ENCODE assay signal across 10 cellular contexts in genomic region chr2:119429225-119430000, GRCh38. TPM values are rescaled to one million over a fixed set of nuclear protein-coding genes. Genes with fewer than 3 reads are reported as not detected.
DNase-seq lines count a peak whose midpoint lies in the region; ATAC-seq and TF ChIP-seq lines count a peak whose summit lies in the region.
"Had no signal": no experiment of that assay in that cellular context is flagged by ENCODE, and none has a peak within 500 bp of the region (broad histone marks: within the 10 kb centered on the region; RNA-seq: fewer than 3 reads in every experiment).

No MANE protein-coding gene starts in this region.

- H4K20me1 ChIP-seq in fibroblast of lung (ENCODE audit: control insufficient read depth, extremely low read depth, insufficient read depth, low read length) = no peaks in the 10 kb centered on the region
- no peaks in the 10 kb centered on the region for H4K20me1 ChIP-seq in GM23338 (replicated peaks; ENCODE audit: insufficient read depth)

- H3K27me3 ChIP-seq in fibroblast of lung (ENCODE audit: control insufficient read depth, insufficient read depth, low read length) (peaks cover 27% of the 10 kb centered on the region), GM23338 (ENCODE audit: insufficient read depth) (0 out of 2 replicates have a peak, but pooled peaks cover 9% of the 10 kb centered on the region)

- peaks cover 5% of the 10 kb centered on the region for H3K4me1 ChIP-seq in fibroblast of lung (ENCODE audit: control insufficient read depth, extremely low read depth, insufficient read depth, low read length)
- H3K4me1 ChIP-seq in mucosa of descending colon (ENCODE audit: low read depth) = peaks cover 74% of the 10 kb centered on the region
- H3K4me1 ChIP-seq in GM23338 (ENCODE audit: insufficient read depth) = peaks cover 43% of the 10 kb centered on the region

- no peak for TF ChIP-seq POLR2A in NB4 (IDR thresholded peaks at IDR 0.05; ENCODE audit: extremely low read depth, insufficient read length)

- H3K36me3 Mint-ChIP-seq in neural crest cell (ENCODE audit: low read depth) (no peaks in the 10 kb centered on the region), GM23338 (ENCODE audit: low read depth) (no peaks in the 10 kb centered on the region)

- intact Hi-C loops in mucosa of descending colon (cut with DNase I, micrococcal nuclease) = no loop called here

- H3K27ac ChIP-seq in fibroblast of lung (ENCODE audit: insufficient read depth, low read length) = no peak overlapping the region
- H3K27ac ChIP-seq in GM23338 (ENCODE audit: low read depth) = no peak overlapping the region

- H3F3A ChIP-seq in GM23338 (replicated peaks; ENCODE audit: low read depth) = 0 out of 2 replicates have a peak, but pooled peaks cover 7% of the 10 kb centered on the region

- H3K9me3 ChIP-seq in fibroblast of lung (ENCODE audit: control insufficient read depth, insufficient read depth, low read depth, low read length) = no peaks in the 10 kb centered on the region
- no peaks in the 10 kb centered on the region for H3K9me3 ChIP-seq in mucosa of descending colon

- ATAC-seq in mucosa of descending colon (no peak), GM23338 (no peak)
- ATAC-seq: activated naive CD8-positive, alpha-beta T cell treated with anti-CD3 and anti-CD28 coated beads, Interleukin-2, amount 50 U/mL, for 24 hours had no signal

- H3K4me2 ChIP-seq in fibroblast of lung (ENCODE audit: extremely low read depth, insufficient read depth, low read length) (no peak overlapping the region), GM23338 (no peak overlapping the region)

- H3K9ac ChIP-seq in fibroblast of lung (ENCODE audit: insufficient read depth, low read length) = no peak overlapping the region

- no peak for TF ChIP-seq CTCF in NB4 (IDR thresholded peaks at IDR 0.05; ENCODE audit: low read depth, low read length)
- no peak for TF ChIP-seq CTCF in fibroblast of lung (conservative IDR thresholded peaks at IDR 0.05 in 1 of 2, IDR thresholded peaks at IDR 0.05 in 1 of 2; ENCODE audit: low read depth in 1 of 2, low read length in 2 of 2)
- no peak for TF ChIP-seq CTCF in neural crest cell (conservative IDR thresholded peaks at IDR 0.05)
- TF ChIP-seq CTCF in mucosa of descending colon (IDR thresholded peaks at IDR 0.05) = no peak
- no peak for TF ChIP-seq CTCF in GM23338 (conservative IDR thresholded peaks at IDR 0.05; ENCODE audit: low read depth in 2 of 2)

- H3K27ac Mint-ChIP-seq in neural crest cell (ENCODE audit: unreplicated experiment) (no peak overlapping the region), GM23338 (no peak overlapping the region; the same call in 1 of the 2 replicates)
- H3K27ac Mint-ChIP-seq: activated naive CD8-positive, alpha-beta T cell treated with anti-CD3 and anti-CD28 coated beads, Interleukin-2, amount 50 U/mL, for 24 hours had no signal

- DNase-seq in CD1c-positive myeloid dendritic cell (ENCODE audit: extremely low spot score) (peak; percentile 55), NB4 (ENCODE audit: low read depth) (peak; percentile 28), fibroblast of lung (ENCODE audit: low read depth in 2 of 2) (peak; percentile 11 to 42), neural crest cell (ENCODE audit: low read depth, low spot score) (no peak), mucosa of descending colon (no peak), KBM-7 (no peak), GM23338 (ENCODE audit: low spot score) (no peak), NCI-H1930 (lab: John Stamatoyannopoulos, UW) (no peak)
- DNase-seq: activated naive CD8-positive, alpha-beta T cell treated with anti-CD3 and anti-CD28 coated beads, Interleukin-2, amount 50 U/mL, for 24 hours had no signal

- H3K36me3 ChIP-seq in fibroblast of lung (ENCODE audit: control insufficient read depth, insufficient read depth, low read length) (no peaks in the 10 kb centered on the region), mucosa of descending colon (ENCODE audit: low read depth) (no peaks in the 10 kb centered on the region), GM23338 (ENCODE audit: insufficient read depth) (no peaks in the 10 kb centered on the region)

- H3K27me3 Mint-ChIP-seq in neural crest cell (ENCODE audit: low read depth) (peaks cover 36% of the 10 kb centered on the region), GM23338 (ENCODE audit: insufficient read depth, low read depth, poor library complexity) (peaks cover 14% of the 10 kb centered on the region)

- H3K4me3 Mint-ChIP-seq in neural crest cell (peak overlapping the region; percentile 56), GM23338 (no peak overlapping the region)
- H3K4me3 Mint-ChIP-seq: activated naive CD8-positive, alpha-beta T cell treated with anti-CD3 and anti-CD28 coated beads, Interleukin-2, amount 50 U/mL, for 24 hours had no signal

- H2AFZ ChIP-seq in fibroblast of lung (ENCODE audit: low read length) (no peak overlapping the region), GM23338 (no peak overlapping the region)

- H3K4me3 ChIP-seq in NB4 (ENCODE audit: low read depth, low read length) = no peak overlapping the region
- H3K4me3 ChIP-seq in fibroblast of lung (replicated peaks in 1 of 4; ENCODE audit: control extremely low read depth in 1 of 4, insufficient read depth in 1 of 4, low read depth in 3 of 4, low read length in 4 of 4) = no peak overlapping the region
- H3K4me3 ChIP-seq in mucosa of descending colon = no peak overlapping the region
- no peak overlapping the region for H3K4me3 ChIP-seq in GM23338

- H3K79me2 ChIP-seq in fibroblast of lung (ENCODE audit: control insufficient read depth, insufficient read depth, low read length) = no peaks in the 10 kb centered on the region
- H3K79me2 ChIP-seq in GM23338 (replicated peaks; ENCODE audit: insufficient read depth) = peaks cover 21% of the 10 kb centered on the region

- H3K9me3 Mint-ChIP-seq in neural crest cell (no peaks in the 10 kb centered on the region), GM23338 (no peaks in the 10 kb centered on the region; the same call in 2 of the 3 replicates)
- H3K9me3 Mint-ChIP-seq: activated naive CD8-positive, alpha-beta T cell treated with anti-CD3 and anti-CD28 coated beads, Interleukin-2, amount 50 U/mL, for 24 hours had no signal

- in situ Hi-C loops in KBM-7 (cut with MboI; ENCODE audit: low pct_unique_long_range_greater_than_20kb, low sequenced_read_pairs) = no loop called here

- H3K9me2 ChIP-seq in GM23338 (ENCODE audit: insufficient read depth) = no peaks in the 10 kb centered on the region

- peaks cover 72% of the 10 kb centered on the region for H3K4me1 Mint-ChIP-seq in neural crest cell
- H3K4me1 Mint-ChIP-seq in GM23338 = peaks cover 49% of the 10 kb centered on the region

RNA-seq across cellular contexts. Expression of gene TMEM37, which starts 2.2 kb away (rescaled TPM):
- 0.99 and 2.6 TPM in 2 replicates for total RNA-seq in fibroblast of lung
- 0.50 and 0.75 TPM in 2 replicates for polyA plus RNA-seq in fibroblast of lung
- polyA plus RNA-seq in fibroblast of lung (2012) = 0.51 and 0.63 TPM in 2 replicates
- not detected in 2 replicates for polyA minus RNA-seq in fibroblast of lung (ENCODE audit: low replicate concordance)
- 4.7 and 5.3 TPM in 2 replicates for total RNA-seq in neural crest cell
- total RNA-seq in mucosa of descending colon = 100 to 1,000 TPM in 2 of 3 donors, 10 to 100 TPM in 1; 54.0 to 173 (median 100) TPM
- total RNA-seq in GM23338 (2014; rRNA removed; shearing (Covaris generic)) = 7.2 and 8.8 TPM in 2 replicates
- 8.3 and 8.6 TPM in 2 replicates for polyA plus RNA-seq in GM23338 (2016; fragmentation: Nextera tagmentation; extraction: Ambion mirVana)
- total RNA-seq: T-helper 2 cell treated with Interferon-gamma antibody and Interleukin-4, amounts not matched to agents 100 ng/mL and 5 ng/mL, for 36 hours had no signal

Comparison
In these comparisons a context has a peak if more than half of its experiments do, and no peak if none do; other contexts are left out.
1. DNase-seq: peak in CD1c-positive myeloid dendritic cell (single experiment), NB4 (single experiment) and fibroblast of lung (2 of 2); none in neural crest cell (single experiment), mucosa of descending colon (0 of 3), KBM-7 (single experiment), GM23338 (single experiment) and NCI-H1930 (0 of 2).